8 cellular contexts compared by ENCODE assay signal in the genomic region with DNA sequence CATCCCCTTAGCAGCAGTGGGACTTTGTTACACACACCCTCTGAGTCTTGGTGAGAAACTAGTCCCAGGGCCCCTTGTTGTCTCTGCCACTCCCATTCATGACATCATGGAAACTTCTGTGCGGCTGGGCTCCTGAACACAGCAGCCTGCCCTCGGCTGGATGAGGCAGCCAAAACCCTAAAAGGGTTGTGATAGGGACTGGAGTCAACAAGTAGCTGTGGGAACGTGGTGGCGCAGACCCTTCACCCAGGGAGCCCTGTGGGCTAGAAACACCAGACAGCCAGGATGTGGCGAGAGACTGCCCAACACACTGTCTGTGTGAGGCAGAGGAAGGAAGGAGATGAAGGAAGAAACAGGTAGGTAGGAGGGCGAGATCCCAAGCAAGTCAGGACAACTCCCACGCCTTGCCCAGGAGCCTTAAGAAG. TPM values are rescaled to one million over a fixed set of nuclear protein-coding genes. Genes with fewer than 3 reads are reported as not detected.
DNase-seq lines count a peak whose midpoint lies in the region; ATAC-seq and TF ChIP-seq lines count a peak whose summit lies in the region.

No MANE protein-coding gene starts in this region.

- DNase-seq in GM13976 (ENCODE audit: low spot score) (peak; percentile 76), HFFc6 (no peak), RKO (ENCODE audit: low spot score) (no peak), H7 (no peak)
- DNase-seq in activated CD4-positive, CD25-positive, alpha-beta regulatory T cell (lab: John Stamatoyannopoulos, UW), result peak; percentile 39 to 65 (median 43)
- peak; percentile 91 for DNase-seq in central memory CD4-positive, alpha-beta T cell
- DNase-seq in stimulated activated CD4-positive, alpha-beta T cell treated with anti-CD3 and anti-CD28 coated beads, Interleukin-4, amount 100 ng/mL, for 24 hours, result peak; percentile 89

- ATAC-seq in GM19467 (IDR thresholded peaks at IDR 0.05; ENCODE audit: unreplicated experiment), result no peak

- H3K36me3 Mint-ChIP-seq in HFFc6 (ENCODE audit: low read depth), result no peaks in the 10 kb centered on the region

- TF ChIP-seq CTCF in GM13976 (IDR thresholded peaks at IDR 0.05; ENCODE audit: borderline replicate concordance, control extremely low read depth, extremely low read depth, insufficient read depth, missing control alignments) (no peak), HFFc6 (IDR thresholded peaks at IDR 0.05) (no peak)

- peaks cover 22% of the 10 kb centered on the region for H3K27me3 Mint-ChIP-seq in HFFc6 (ENCODE audit: insufficient read depth)

- H3K27ac Mint-ChIP-seq in HFFc6, result no peak overlapping the region

- H3K36me3 ChIP-seq in H7 (replicated peaks; ENCODE audit: control insufficient read depth, insufficient read depth, low read length), result no peaks in the 10 kb centered on the region

- in situ Hi-C loops in GM13976 (cut with MboI; ENCODE audit: low sequenced_read_pairs, unreplicated experiment), result no loop called here

- H3K4me3 Mint-ChIP-seq in HFFc6, result no peak overlapping the region

- no peaks in the 10 kb centered on the region for H3K4me1 Mint-ChIP-seq in HFFc6 (ENCODE audit: low read depth)

- no peaks in the 10 kb centered on the region for H3K27me3 ChIP-seq in H7 (ENCODE audit: control insufficient read depth, insufficient read depth, low read length)

- H3K9me3 Mint-ChIP-seq in HFFc6, result no peaks in the 10 kb centered on the region

- H3K4me3 ChIP-seq in H7 (ENCODE audit: insufficient read depth, low read depth, low read length), result no peak overlapping the region

RNA-seq across cellular contexts. Expression of gene CD3D, which starts 3.9 kb away (rescaled TPM):
- not detected for total RNA-seq in HFFc6 (2021; fragmentation: NEBNext Ultra II Directional; extraction: Animal tissue kit (Norgen Biotek cat#: 25700))
- 1.5 TPM in 1 of 2 replicates, not detected in the other for total RNA-seq in H7 (2014; rRNA removed; shearing (Covaris generic))

RNA-seq across cellular contexts. Expression of gene CD3G, which starts 5.5 kb away (rescaled TPM):
- total RNA-seq in HFFc6 (2021; fragmentation: NEBNext Ultra II Directional; extraction: Animal tissue kit (Norgen Biotek cat#: 25700)), result not detected
- not detected in 2 replicates for total RNA-seq in H7 (2014; rRNA removed; shearing (Covaris generic))

RNA-seq across cellular contexts. Expression of gene UBE4A, which starts 20.8 kb away (rescaled TPM):
- total RNA-seq in HFFc6 (2021; fragmentation: NEBNext Ultra II Directional; extraction: Animal tissue kit (Norgen Biotek cat#: 25700)), result 10 to 100 TPM; 46.2 to 62.7 (median 54.1) TPM
- 34.3 and 39.1 TPM in 2 replicates for total RNA-seq in H7 (2014; rRNA removed; shearing (Covaris generic))

RNA-seq across cellular contexts. Expression of gene CD3E, which starts 34.1 kb away (rescaled TPM):
- total RNA-seq in HFFc6 (2021; fragmentation: NEBNext Ultra II Directional; extraction: Animal tissue kit (Norgen Biotek cat#: 25700)), result not detected
- total RNA-seq in H7 (2014; rRNA removed; shearing (Covaris generic)), result not detected in 2 replicates

Comparison
In these comparisons a context has a peak if more than half of its experiments do, and no peak if none do; other contexts are left out.
1. DNase-seq: peak in GM13976 (single experiment), activated CD4-positive, CD25-positive, alpha-beta regulatory T cell (4 of 4), central memory CD4-positive, alpha-beta T cell (single experiment) and stimulated activated CD4-positive, alpha-beta T cell treated with anti-CD3 and anti-CD28 coated beads, Interleukin-4, amount 100 ng/mL, for 24 hours (single experiment); none in HFFc6 (single experiment), RKO (single experiment) and H7 (single experiment).